18 cellular contexts compared by ENCODE assay signal in the genomic region with DNA sequence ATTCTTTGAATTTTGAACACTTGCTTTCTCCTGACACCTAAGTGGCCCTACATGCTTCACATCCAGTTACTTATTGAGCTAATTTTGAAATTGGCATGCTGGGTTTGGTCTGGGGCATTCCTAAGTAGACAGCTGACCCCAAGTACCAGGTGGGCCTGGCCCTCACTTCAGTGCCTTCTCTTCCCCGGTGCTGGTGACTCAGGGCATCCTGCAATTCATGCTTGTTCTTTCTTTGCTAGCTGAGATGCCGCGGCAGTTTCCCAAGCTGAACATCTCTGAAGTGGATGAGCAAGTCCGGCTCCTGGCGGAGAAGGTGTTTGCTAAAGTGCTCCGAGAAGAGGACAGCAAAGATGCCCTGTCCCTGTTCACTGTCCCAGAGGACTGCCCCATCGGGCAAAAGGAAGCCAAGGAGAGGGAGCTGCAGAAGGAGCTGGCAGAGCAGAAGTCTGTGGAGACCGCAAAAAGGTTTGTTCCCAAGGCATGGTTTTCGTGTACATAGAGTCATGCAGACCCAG.
"Had no signal": no experiment of that assay in that cellular context is flagged by ENCODE, and none has a peak within 500 bp of the region (broad histone marks: within the 10 kb centered on the region; RNA-seq: fewer than 3 reads in every experiment).

No MANE protein-coding gene starts in this region.

- ATAC-seq: activated T-helper 17 cell treated with anti-CD3 and anti-CD28 coated beads, Interleukin-2, amount 50 U/mL, for 72 hours; mucosa of descending colon; natural killer cell; pancreas; sciatic nerve had no signal

- DNase-seq: activated CD4-positive, alpha-beta T cell treated with anti-CD3 and anti-CD28 coated beads, Interleukin-2, amount 50 U/mL, for 1 hour; activated naive CD4-positive, alpha-beta T cell; activated naive CD8-positive, alpha-beta T cell treated with anti-CD3 and anti-CD28 coated beads for 36 hours; activated T-cell treated with anti-CD3 and anti-CD28 coated beads for 4 hours; amniotic stem cell; effector memory CD4-positive, alpha-beta T cell; esophagus squamous epithelium; immature natural killer cell; mucosa of descending colon; natural killer cell; pancreas; stimulated activated CD4-positive, alpha-beta T cell treated with anti-CD3 and anti-CD28 coated beads, Interleukin-4, amount 100 ng/mL, for 4 hours; stimulated activated naive CD4-positive, alpha-beta T cell had no signal

- H3K27ac ChIP-seq: esophagus squamous epithelium, pancreas, tibial nerve had no signal

- H3K27ac Mint-ChIP-seq: natural killer cell had no signal

- H3K4me1 ChIP-seq: pancreas had no signal

- H3K9me3 ChIP-seq: esophagus squamous epithelium, mucosa of descending colon, pancreas, tibial nerve had no signal

- H3K27me3 ChIP-seq: pancreas, tibial nerve had no signal

- H3K36me3 ChIP-seq: pancreas had no signal

- H3K27me3 Mint-ChIP-seq: activated naive CD8-positive, alpha-beta T cell treated with anti-CD3 and anti-CD28 coated beads for 36 hours; activated T-helper 17 cell treated with anti-CD3 and anti-CD28 coated beads, Interleukin-2, amount 50 U/mL, for 72 hours; dendritic cell treated with granulocyte-macrophage colony-stimulating factor and Interleukin-4, amounts not matched to agents 40 ng/mL and 50 ng/mL, for 4 days; memory B cell had no signal

- H3K4me3 ChIP-seq: esophagus squamous epithelium, mucosa of descending colon, pancreas, tibial nerve had no signal

- H3K9me3 Mint-ChIP-seq: activated naive CD8-positive, alpha-beta T cell treated with anti-CD3 and anti-CD28 coated beads for 36 hours; activated T-helper 17 cell treated with anti-CD3 and anti-CD28 coated beads, Interleukin-2, amount 50 U/mL, for 72 hours; dendritic cell treated with granulocyte-macrophage colony-stimulating factor and Interleukin-4, amounts not matched to agents 40 ng/mL and 50 ng/mL, for 4 days; immature natural killer cell; memory B cell; natural killer cell had no signal

- H3K4me3 Mint-ChIP-seq: activated naive CD8-positive, alpha-beta T cell treated with anti-CD3 and anti-CD28 coated beads for 36 hours; immature natural killer cell; natural killer cell had no signal
